12 cellular contexts compared by ENCODE assay signal in genomic region chr11:65854871-65855837, GRCh38. TPM values are rescaled to one million over a fixed set of nuclear protein-coding genes. Genes with fewer than 3 reads are reported as not detected.
DNase-seq lines count a peak whose midpoint lies in the region; ATAC-seq and TF ChIP-seq lines count a peak whose summit lies in the region.
"Had no signal": no experiment of that assay in that cellular context is flagged by ENCODE, and none has a peak within 500 bp of the region (broad histone marks: within the 10 kb centered on the region; RNA-seq: fewer than 3 reads in every experiment).

No MANE protein-coding gene starts in this region.

- no peak overlapping the region for H2AFZ ChIP-seq in SK-N-SH (ENCODE audit: low read depth)

- H3K79me2 ChIP-seq in SK-N-SH (ENCODE audit: insufficient read depth) = peaks cover 45% of the 10 kb centered on the region

- TF ChIP-seq RAD21 in SK-N-SH (IDR thresholded peaks at IDR 0.05; ENCODE audit: low read length) = no peak

- H3K9ac ChIP-seq in SK-N-SH (no peak overlapping the region), endodermal cell (ENCODE audit: extremely low read depth, low read length, poor library complexity, severe bottlenecking) (no peak overlapping the region)

- POLR2A ChIA-PET in SK-N-SH (lab: Yijun Ruan, JAX) = interaction anchor here (1.0 kb wide), 1 partner anchor 12 kb away, joined by 3 read pairs; no protein-coding TSS in a partner anchor

- H3K4me3 ChIP-seq in SK-N-SH (ENCODE audit: low read depth in 2 of 2, low read length in 1 of 2) (peak overlapping the region in 1 of 2 experiments; percentile 98; a peak in 3 of 4 replicates), Peyer's patch (peak overlapping the region in 2 of 4 donors; percentile 80 to 93), endodermal cell (ENCODE audit: low read length) (peak overlapping the region; percentile 97)
- H3K4me3 ChIP-seq: SJCRH30 had no signal

- DNase-seq in SK-N-SH (no peak), Peyer's patch (no peak), endodermal cell (no peak), progenitor cell of endocrine pancreas (ENCODE audit: low spot score, unreplicated experiment) (no peak), DMS 273 (lab: John Stamatoyannopoulos, UW; ENCODE audit: unreplicated experiment) (no peak), COLO829 (ENCODE audit: low spot score) (no peak)
- DNase-seq: NCI-H146; SJCRH30; stimulated activated CD4-positive, alpha-beta T cell treated with anti-CD3 and anti-CD28 coated beads, Interleukin-12 subunit alpha, Interleukin-12 subunit beta, amount 100 ng/mL, for 4 hours had no signal

- TF ChIP-seq POLR2A in Peyer's patch (IDR thresholded peaks at IDR 0.05) = no peak

- H3K9me3 ChIP-seq in SK-N-SH (no peaks in the 10 kb centered on the region), Peyer's patch (no peaks in the 10 kb centered on the region), endodermal cell (ENCODE audit: control insufficient read depth, low read length) (peaks cover 7% of the 10 kb centered on the region)
- H3K9me3 ChIP-seq: SJCRH30 had no signal

- H3K36me3 ChIP-seq in SK-N-SH (replicated peaks in 1 of 2; ENCODE audit: control insufficient read depth in 1 of 2, insufficient read depth in 2 of 2, low read length in 1 of 2) = peaks cover 44 to 55% of the 10 kb centered on the region in 2 experiments
- peaks cover 0 to 53% (median 0%) of the 10 kb centered on the region in 3 donors for H3K36me3 ChIP-seq in Peyer's patch
- peaks cover 61% of the 10 kb centered on the region for H3K36me3 ChIP-seq in endodermal cell (ENCODE audit: control insufficient read depth, insufficient read depth, low read length)

- H3K4me1 ChIP-seq in SK-N-SH (ENCODE audit: control insufficient read depth in 1 of 2, insufficient read depth in 2 of 2, low read depth in 1 of 2, low read length in 1 of 2) (peaks cover 0 to 19% of the 10 kb centered on the region in 2 experiments; a peak in 2 of 4 replicates), Peyer's patch (peaks cover 14 to 50% (median 16%) of the 10 kb centered on the region in 4 donors), endodermal cell (ENCODE audit: control insufficient read depth, insufficient read depth, low read length) (no peaks in the 10 kb centered on the region)
- H3K4me1 ChIP-seq: SJCRH30 had no signal

- H3K4me2 ChIP-seq in SK-N-SH = peak overlapping the region; percentile 93

- WGBS in SK-N-SH (ENCODE audit: low lambda C conversion rate) = 85% methylated on average over 15 of the region's 15 CpGs
- WGBS in endodermal cell (ENCODE audit: insufficient coverage in 1 of 2, insufficient read length in 1 of 2), 2 experiments = 97% methylated on average over 10 to 14 of the region's 15 CpGs

- H3K36me3 Mint-ChIP-seq in endodermal cell (ENCODE audit: low read depth) (peaks cover 56% of the 10 kb centered on the region), progenitor cell of endocrine pancreas (ENCODE audit: insufficient read depth) (peaks cover 31% of the 10 kb centered on the region)

- H3K4me3 Mint-ChIP-seq in endodermal cell (peak overlapping the region; percentile 88), progenitor cell of endocrine pancreas (ENCODE audit: low read depth) (peak overlapping the region; percentile 89)

- H3K27ac ChIP-seq in SK-N-SH (ENCODE audit: low read depth in 2 of 2, low read length in 1 of 2) (no peak overlapping the region; a peak in 1 of 4 replicates), Peyer's patch (peak overlapping the region in 3 of 4 donors; percentile 95 to 98 (median 96)), endodermal cell (ENCODE audit: low read depth, low read length) (no peak overlapping the region)
- H3K27ac ChIP-seq: SJCRH30 had no signal

- H3K27me3 ChIP-seq in SK-N-SH (ENCODE audit: insufficient read depth) (no peaks in the 10 kb centered on the region), Peyer's patch (no peaks in the 10 kb centered on the region), endodermal cell (ENCODE audit: control insufficient read depth, insufficient read depth, low read length, poor library complexity, severe bottlenecking) (no peaks in the 10 kb centered on the region)
- H3K27me3 ChIP-seq: esophagus muscularis mucosa, SJCRH30 had no signal

- H3K27me3 Mint-ChIP-seq in endodermal cell (ENCODE audit: insufficient read depth) (no peaks in the 10 kb centered on the region), progenitor cell of endocrine pancreas (no peaks in the 10 kb centered on the region)

- H3K9me2 ChIP-seq in SK-N-SH = no peaks in the 10 kb centered on the region

- H3K4me1 Mint-ChIP-seq in endodermal cell (peaks cover 15% of the 10 kb centered on the region), progenitor cell of endocrine pancreas (ENCODE audit: low read depth) (peaks cover 22% of the 10 kb centered on the region)

- no peak for TF ChIP-seq EP300 in SK-N-SH (IDR thresholded peaks at IDR 0.05; ENCODE audit: borderline replicate concordance in 1 of 2, low read depth in 1 of 2, low read length in 1 of 2)

- CTCF ChIA-PET in SK-N-SH (lab: Yijun Ruan, JAX) = interaction anchor here (0.6 to 0.8 kb wide), 2 partner anchors 29 to 686 kb away, joined by 3 to 4 read pairs; no protein-coding TSS in a partner anchor

- H3K9me3 Mint-ChIP-seq in endodermal cell (no peaks in the 10 kb centered on the region), progenitor cell of endocrine pancreas (ENCODE audit: low read depth) (no peaks in the 10 kb centered on the region)

- peaks cover 76% of the 10 kb centered on the region for H3F3A ChIP-seq in SK-N-SH (replicated peaks; ENCODE audit: insufficient read depth)

- TF ChIP-seq CTCF in SK-N-SH (IDR thresholded peaks at IDR 0.05) (no peak), Peyer's patch (IDR thresholded peaks at IDR 0.05) (no peak), endodermal cell (conservative IDR thresholded peaks at IDR 0.05) (no peak), progenitor cell of endocrine pancreas (IDR thresholded peaks at IDR 0.05; ENCODE audit: unreplicated experiment) (no peak)

- no peak for ATAC-seq in SK-N-SH treated with all-trans-retinoic acid at 6 μM for 48 hours
- ATAC-seq in GM21737 (IDR thresholded peaks at IDR 0.05; ENCODE audit: unreplicated experiment) = no peak

- H3K27ac Mint-ChIP-seq in endodermal cell (peak overlapping the region; percentile 44), progenitor cell of endocrine pancreas (peak overlapping the region; percentile 78)

- peaks cover 56% of the 10 kb centered on the region for H4K20me1 ChIP-seq in SK-N-SH (ENCODE audit: insufficient read depth)

TF ChIP-seq in SK-N-SH, 30 proteins besides CTCF, POLR2A, EP300 and RAD21 (continues in another document):
- TF ChIP-seq NFIC (IDR thresholded peaks at IDR 0.05; ENCODE audit: borderline replicate concordance) = no peak
- TF ChIP-seq GATA2 (CRISPR knock-in tag; IDR thresholded peaks at IDR 0.05) = no peak

TF ChIP-seq in SK-N-SH treated with all-trans-retinoic acid at 6 μM for 48 hours, 23 proteins besides CTCF, POLR2A, EP300 and RAD21 (continues in another document):
- TF ChIP-seq ZNF8 (CRISPR knock-in tag; IDR thresholded peaks at IDR 0.05) (no peak), ZNF565 (CRISPR knock-in tag; conservative IDR thresholded peaks at IDR 0.05; ENCODE audit: low read depth) (no peak)

RNA-seq across cellular contexts. Expression of gene CFL1, which starts 2.8 kb away (rescaled TPM):
- polyA plus RNA-seq in SK-N-SH (2012; rRNA removed) = 2,761 and 4,252 TPM in 2 replicates
- polyA plus RNA-seq in SK-N-SH (2012; cell fraction: cytosol; rRNA removed) = 2,515 and 2,544 TPM in 2 replicates
- polyA plus RNA-seq in SK-N-SH (2012; cell fraction: nucleus; rRNA removed) = 1,901 and 2,978 TPM in 2 replicates
- 1,000 to 10,000 TPM in 3 of 4 donors, 100 to 1,000 TPM in 1; 961 to 2,313 (median 1,456) TPM for total RNA-seq in Peyer's patch
- total RNA-seq in endodermal cell = 1,000 to 10,000 TPM; 1,218 to 1,284 TPM
- polyA plus RNA-seq in endodermal cell (2013, experiment 1 of 2) = 1,019 TPM
- 1,005 TPM for polyA plus RNA-seq in endodermal cell (2013, experiment 2 of 2)
- total RNA-seq in progenitor cell of endocrine pancreas = 864 and 890 TPM in 2 replicates

RNA-seq across cellular contexts. Expression of gene MUS81, which starts 5.1 kb away (rescaled TPM):
- 39.7 and 58.2 TPM in 2 replicates for polyA plus RNA-seq in SK-N-SH (2012; rRNA removed)
- 20.4 and 26.8 TPM in 2 replicates for polyA plus RNA-seq in SK-N-SH (2012; cell fraction: cytosol; rRNA removed)
- polyA plus RNA-seq in SK-N-SH (2012; cell fraction: nucleus; rRNA removed) = 309 and 491 TPM in 2 replicates
- total RNA-seq in Peyer's patch (100 to 1,000 TPM in 1 of 4 donors, 10 to 100 TPM in 3; 68.3 to 101 (median 78.9) TPM), endodermal cell (10 to 100 TPM; 51.0 to 64.5 TPM), progenitor cell of endocrine pancreas (55.5 and 60.5 TPM in 2 replicates)
- 64.5 TPM for polyA plus RNA-seq in endodermal cell (2013, experiment 1 of 2)
- polyA plus RNA-seq in endodermal cell (2013, experiment 2 of 2) = 60.0 TPM

RNA-seq across cellular contexts. Expression of gene EFEMP2, which starts 17.4 kb away (rescaled TPM):
- 194 and 203 TPM in 2 replicates for polyA plus RNA-seq in SK-N-SH (2012; rRNA removed)
- polyA plus RNA-seq in SK-N-SH (2012; cell fraction: cytosol; rRNA removed) = 81.0 and 118 TPM in 2 replicates
- 444 and 585 TPM in 2 replicates for polyA plus RNA-seq in SK-N-SH (2012; cell fraction: nucleus; rRNA removed)
- total RNA-seq in Peyer's patch = 10 to 100 TPM in 3 of 4 donors, 1 to 10 TPM in 1; 4.4 to 75.1 (median 12.1) TPM
- 10 to 100 TPM; 84.5 to 99.6 TPM for total RNA-seq in endodermal cell
- 44.2 TPM for polyA plus RNA-seq in endodermal cell (2013, experiment 1 of 2)
- polyA plus RNA-seq in endodermal cell (2013, experiment 2 of 2) = 46.6 TPM
- total RNA-seq in progenitor cell of endocrine pancreas = 84.9 and 90.5 TPM in 2 replicates

RNA-seq across cellular contexts. Expression of gene SNX32, which starts 21.4 kb away (rescaled TPM):
- 0.81 and 1.0 TPM in 2 replicates for polyA plus RNA-seq in SK-N-SH (2012; rRNA removed)
- polyA plus RNA-seq in SK-N-SH (2012; cell fraction: cytosol; rRNA removed) = 0.39 and 0.58 TPM in 2 replicates
- 5.2 and 6.4 TPM in 2 replicates for polyA plus RNA-seq in SK-N-SH (2012; cell fraction: nucleus; rRNA removed)
- total RNA-seq in Peyer's patch (1 to 10 TPM in 3 of 4 donors, not detected in 1; 1.7 to 6.7 (median 6.4) TPM), endodermal cell (1 to 10 TPM; 1.5 to 4.3 TPM), progenitor cell of endocrine pancreas (3.6 and 4.6 TPM in 2 replicates)
- polyA plus RNA-seq in endodermal cell (2013, experiment 1 of 2) = 3.7 TPM
- 1.9 TPM for polyA plus RNA-seq in endodermal cell (2013, experiment 2 of 2)

RNA-seq across cellular contexts. Expression of gene CTSW, which starts 24.5 kb away (rescaled TPM):
- 0.49 and 0.68 TPM in 2 replicates for polyA plus RNA-seq in SK-N-SH (2012; rRNA removed)
- polyA plus RNA-seq in SK-N-SH (2012; cell fraction: cytosol; rRNA removed) = 0.22 and 0.29 TPM in 2 replicates
- polyA plus RNA-seq in SK-N-SH (2012; cell fraction: nucleus; rRNA removed) = 0.59 and 0.62 TPM in 2 replicates
- 1 to 10 TPM in 2 of 4 donors, not detected in 2; 1.3 to 1.9 TPM for total RNA-seq in Peyer's patch
- not detected for total RNA-seq in endodermal cell
- polyA plus RNA-seq in endodermal cell (2013, experiment 1 of 2) = not detected
- not detected for polyA plus RNA-seq in endodermal cell (2013, experiment 2 of 2)
- total RNA-seq in progenitor cell of endocrine pancreas = not detected in 2 replicates
- total RNA-seq: SJCRH30 had no signal

Comparison
In these comparisons a context has a peak if more than half of its experiments do, and no peak if none do; other contexts are left out.
1. H3K27ac ChIP-seq: peak in Peyer's patch (3 of 4); none in SK-N-SH (0 of 2) and endodermal cell (single experiment).